ENCODE assay signal across 1 cellular context in the genomic region with DNA sequence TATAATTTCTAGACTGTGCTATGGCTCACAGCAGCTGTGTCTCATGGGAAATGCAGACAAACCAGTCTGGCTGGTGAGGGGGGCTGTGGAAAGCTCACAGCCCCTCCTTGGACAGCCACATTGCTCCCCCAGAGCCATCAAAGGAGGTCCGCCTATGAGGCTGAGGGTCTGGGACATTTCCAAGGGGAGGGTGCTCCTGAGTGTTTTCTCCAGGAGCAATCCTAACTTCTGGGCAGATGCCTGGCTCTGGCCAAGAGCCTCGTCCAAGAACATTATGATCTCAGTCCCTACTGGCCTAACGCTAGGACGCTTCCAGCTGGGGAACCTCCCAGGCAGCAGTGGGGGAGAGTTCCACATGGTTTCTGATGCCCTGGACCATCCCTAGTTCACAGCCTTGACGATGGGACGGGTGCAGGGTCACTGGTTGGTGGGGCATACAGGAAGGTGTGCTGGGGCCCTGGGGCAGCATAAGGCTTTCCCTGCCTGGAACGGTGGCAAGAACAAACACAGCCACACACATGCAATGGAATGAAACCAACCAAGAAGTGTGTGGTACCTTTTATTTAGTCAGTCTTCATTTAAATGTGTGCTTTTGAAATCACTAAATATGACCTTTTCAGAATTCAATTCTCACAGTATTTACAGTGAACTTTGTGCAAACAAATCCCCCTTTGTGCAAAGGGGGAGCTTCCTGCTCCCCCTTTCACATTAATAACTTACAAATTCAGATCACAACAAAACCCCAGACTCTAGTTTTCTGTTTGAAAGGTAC.
TF ChIP-seq lines count a peak whose summit lies in the region.

No MANE protein-coding gene starts in this region.

TF ChIP-seq in WTC11, 78 proteins besides CTCF, POLR2A, EP300 and RAD21 (continued from another document):
- TF ChIP-seq ATF2 (CRISPR knock-in tag; IDR thresholded peaks at IDR 0.05; ENCODE audit: borderline replicate concordance, low read depth) = no peak
- no peak for TF ChIP-seq JAZF1 (CRISPR knock-in tag; IDR thresholded peaks at IDR 0.05)
